8 cellular contexts compared by ENCODE assay signal in genomic region chr13:40069173-40070044, GRCh38.
DNase-seq lines count a peak whose midpoint lies in the region; ATAC-seq and TF ChIP-seq lines count a peak whose summit lies in the region.

No MANE protein-coding gene starts in this region.

- intact Hi-C loops in colonic mucosa (cut with DNase I) = loop anchor here (2.0 kb wide), 1 partner anchor 613 kb away; no protein-coding TSS in a partner anchor

- DNase-seq in D341Med (ENCODE audit: low spot score) = peak; percentile 59
- peak; percentile 84 for DNase-seq in GM23338 (ENCODE audit: low spot score)
- peak; percentile 58 to 66 for DNase-seq in NCI-H1930 (lab: John Stamatoyannopoulos, UW)
- peak; percentile 81 for DNase-seq in activated CD4-positive, alpha-beta T cell treated with anti-CD3 and anti-CD28 coated beads for 48 hours
- peak; percentile 76 for DNase-seq in colonic mucosa
- DNase-seq in stimulated activated CD4-positive, alpha-beta T cell treated with anti-CD3 and anti-CD28 coated beads, TNF-alpha, amount 100 ng/mL, for 1 hour (ENCODE audit: low read depth in 3 of 3, low spot score in 1 of 3) = peak; percentile 28 to 57 (median 55)
- no peak for DNase-seq in NCI-H2227 (lab: John Stamatoyannopoulos, UW; ENCODE audit: unreplicated experiment)

- H3K4me1 Mint-ChIP-seq in GM23338 = peaks cover 8% of the 10 kb centered on the region; the same call in 2 of the 3 replicates

- 23% methylated on average over 11 of the region's 11 CpGs for WGBS in liver

- H3K27me3 Mint-ChIP-seq in GM23338 (ENCODE audit: insufficient read depth, low read depth, poor library complexity) = peaks cover 4% of the 10 kb centered on the region

- H3K9ac ChIP-seq in colonic mucosa (ENCODE audit: low read depth in 2 of 2, low read length in 2 of 2) (no peak overlapping the region), liver (ENCODE audit: low read depth in 1 of 2, low read length in 2 of 2) (peak overlapping the region in 1 of 2 donors; percentile 37)

- H3K27me3 ChIP-seq in GM23338 (ENCODE audit: insufficient read depth) (no peaks in the 10 kb centered on the region), colonic mucosa (no peaks in the 10 kb centered on the region), liver (ENCODE audit: control insufficient read depth in 4 of 4, insufficient read depth in 4 of 4, low read length in 3 of 4) (no peaks in the 10 kb centered on the region)

- H4K20me1 ChIP-seq in GM23338 (replicated peaks; ENCODE audit: insufficient read depth) = no peaks in the 10 kb centered on the region

- H3K79me2 ChIP-seq in GM23338 (replicated peaks; ENCODE audit: insufficient read depth) = no peaks in the 10 kb centered on the region

- H3K9me3 ChIP-seq in colonic mucosa = no peaks in the 10 kb centered on the region
- H3K9me3 ChIP-seq in liver (ENCODE audit: control insufficient read depth in 4 of 4, low read length in 3 of 4) = no peaks in the 10 kb centered on the region

- no peaks in the 10 kb centered on the region for H3K9me2 ChIP-seq in GM23338 (ENCODE audit: insufficient read depth)

- H3K4me3 ChIP-seq in GM23338 (no peak overlapping the region), colonic mucosa (no peak overlapping the region), liver (ENCODE audit: low read depth in 1 of 3, low read length in 3 of 3) (peak overlapping the region in 2 of 3 donors; percentile 24 to 32)

- H3K4me1 ChIP-seq in GM23338 (ENCODE audit: insufficient read depth) (no peaks in the 10 kb centered on the region), colonic mucosa (no peaks in the 10 kb centered on the region), liver (ENCODE audit: control insufficient read depth in 4 of 4, insufficient read depth in 4 of 4, low read length in 3 of 4) (peaks cover 3 to 15% (median 6%) of the 10 kb centered on the region in 4 donors)

- H3K36me3 ChIP-seq in GM23338 (ENCODE audit: insufficient read depth) (no peaks in the 10 kb centered on the region), colonic mucosa (no peaks in the 10 kb centered on the region), liver (ENCODE audit: control insufficient read depth in 4 of 4, insufficient read depth in 3 of 4, low read depth in 1 of 4, low read length in 3 of 4) (no peaks in the 10 kb centered on the region)

- no peak overlapping the region for H3K4me3 Mint-ChIP-seq in GM23338

- H3K36me3 Mint-ChIP-seq in GM23338 (ENCODE audit: low read depth) = no peaks in the 10 kb centered on the region

- no peak overlapping the region for H3K4me2 ChIP-seq in GM23338

- TF ChIP-seq CTCF in GM23338 (conservative IDR thresholded peaks at IDR 0.05; ENCODE audit: low read depth in 2 of 2) (peak; percentile 87 to 91), colonic mucosa (IDR thresholded peaks at IDR 0.05) (peak; percentile 74), liver (IDR thresholded peaks at IDR 0.05; ENCODE audit: low read depth, low read length, missing input control) (peak; percentile 84)

- H3K27ac ChIP-seq in GM23338 (ENCODE audit: low read depth) = no peak overlapping the region
- H3K27ac ChIP-seq in colonic mucosa = no peak overlapping the region
- no peak overlapping the region for H3K27ac ChIP-seq in liver (ENCODE audit: low read depth in 1 of 2, low read length in 2 of 2)

- ATAC-seq in GM23338 = peak; percentile 97

- H3F3A ChIP-seq in GM23338 (replicated peaks; ENCODE audit: low read depth) = no peaks in the 10 kb centered on the region

- H2AFZ ChIP-seq in GM23338 = no peak overlapping the region

- H3K27ac Mint-ChIP-seq in GM23338 = no peak overlapping the region

- peak; percentile 95 to 98 for TF ChIP-seq RAD21 in liver (IDR thresholded peaks at IDR 0.05)

- no peaks in the 10 kb centered on the region for H3K9me3 Mint-ChIP-seq in GM23338

TF ChIP-seq in GM23338, 12 proteins besides CTCF, POLR2A, EP300 and RAD21:
- TF ChIP-seq REST (IDR thresholded peaks at IDR 0.05; ENCODE audit: unreplicated experiment) (no peak), JUNB (IDR thresholded peaks at IDR 0.05; ENCODE audit: unreplicated experiment) (no peak), NANOG (IDR thresholded peaks at IDR 0.05; ENCODE audit: borderline replicate concordance) (no peak), ZNF114 (CRISPR knock-in tag; IDR thresholded peaks at IDR 0.05) (no peak)
TF ChIP-seq in GM23338: peak in this region for 0.

TF ChIP-seq in liver, 16 proteins besides CTCF, POLR2A, EP300 and RAD21:
- TF ChIP-seq RXRA (IDR thresholded peaks at IDR 0.05) = peak; percentile 34 to 46
- TF ChIP-seq HNF4A (conservative IDR thresholded peaks at IDR 0.05) = peak in 1 of 2 donors; percentile 25
- TF ChIP-seq REST (IDR thresholded peaks at IDR 0.05) = no peak
- TF ChIP-seq JUND (IDR thresholded peaks at IDR 0.05) = no peak
- TF ChIP-seq, protein P1, sequence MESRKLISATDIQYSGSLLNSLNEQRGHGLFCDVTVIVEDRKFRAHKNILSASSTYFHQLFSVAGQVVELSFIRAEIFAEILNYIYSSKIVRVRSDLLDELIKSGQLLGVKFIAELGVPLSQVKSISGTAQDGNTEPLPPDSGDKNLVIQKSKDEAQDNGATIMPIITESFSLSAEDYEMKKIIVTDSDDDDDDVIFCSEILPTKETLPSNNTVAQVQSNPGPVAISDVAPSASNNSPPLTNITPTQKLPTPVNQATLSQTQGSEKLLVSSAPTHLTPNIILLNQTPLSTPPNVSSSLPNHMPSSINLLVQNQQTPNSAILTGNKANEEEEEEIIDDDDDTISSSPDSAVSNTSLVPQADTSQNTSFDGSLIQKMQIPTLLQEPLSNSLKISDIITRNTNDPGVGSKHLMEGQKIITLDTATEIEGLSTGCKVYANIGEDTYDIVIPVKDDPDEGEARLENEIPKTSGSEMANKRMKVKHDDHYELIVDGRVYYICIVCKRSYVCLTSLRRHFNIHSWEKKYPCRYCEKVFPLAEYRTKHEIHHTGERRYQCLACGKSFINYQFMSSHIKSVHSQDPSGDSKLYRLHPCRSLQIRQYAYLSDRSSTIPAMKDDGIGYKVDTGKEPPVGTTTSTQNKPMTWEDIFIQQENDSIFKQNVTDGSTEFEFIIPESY (IDR thresholded peaks at IDR 0.05) = no peak
- TF ChIP-seq ATF3 (IDR thresholded peaks at IDR 0.05) = no peak
- TF ChIP-seq YY1 (IDR thresholded peaks at IDR 0.05) = no peak

Comparison
In these comparisons a context has a peak if more than half of its experiments do, and no peak if none do; other contexts are left out.
1. H3K4me3 ChIP-seq: peak in liver (2 of 3); none in GM23338 (single experiment) and colonic mucosa (single experiment).
2. Peak in every context shown above with its lines, with median percentiles within 50 percentile points of each other: CTCF ChIP-seq.